8 cellular contexts compared by ENCODE assay signal in genomic region chr4:76950052-76950845, GRCh38. TPM values are rescaled to one million over a fixed set of nuclear protein-coding genes. Genes with fewer than 3 reads are reported as not detected.
DNase-seq lines count a peak whose midpoint lies in the region; ATAC-seq, FAIRE-seq and TF ChIP-seq lines count a peak whose summit lies in the region.

No MANE protein-coding gene starts in this region.

- H3K9me3 ChIP-seq in DOHH2 (ENCODE audit: control insufficient read depth, insufficient read depth, low read length) (no peaks in the 10 kb centered on the region), IMR-90 (ENCODE audit: control insufficient read depth, insufficient read depth, low read length) (no peaks in the 10 kb centered on the region), kidney (ENCODE audit: control insufficient read depth in 1 of 2, low read length in 2 of 2) (no peaks in the 10 kb centered on the region)

- TF ChIP-seq CTCF in DOHH2 (IDR thresholded peaks at IDR 0.05; ENCODE audit: low read depth, low read length, poor library complexity, severe bottlenecking) (no peak), IMR-90 (conservative IDR thresholded peaks at IDR 0.05; ENCODE audit: low read depth, low read length) (no peak), kidney (IDR thresholded peaks at IDR 0.05; ENCODE audit: borderline replicate concordance, extremely low read depth, insufficient read depth) (no peak)

- peak overlapping the region; percentile 84 for H3K27ac Mint-ChIP-seq in central memory CD8-positive, alpha-beta T cell (ENCODE audit: low read depth)

- H3K27me3 ChIP-seq in DOHH2 (ENCODE audit: control insufficient read depth, low read length) = no peaks in the 10 kb centered on the region
- no peaks in the 10 kb centered on the region for H3K27me3 ChIP-seq in IMR-90 (ENCODE audit: control insufficient read depth, insufficient read depth, low read length)

- no peaks in the 10 kb centered on the region for H3K27me3 Mint-ChIP-seq in central memory CD8-positive, alpha-beta T cell

- H3K18ac ChIP-seq in IMR-90 (ENCODE audit: low read depth, low read length) = peak overlapping the region; percentile 65

- H3K79me1 ChIP-seq in IMR-90 (ENCODE audit: low read depth in 1 of 2, low read length in 2 of 2) = peaks cover 2 to 49% of the 10 kb centered on the region in 2 experiments; a peak in 3 of 4 replicates

- peak overlapping the region; percentile 12 for H2AK9ac ChIP-seq in IMR-90 (replicated peaks; ENCODE audit: low read depth, low read length, poor library complexity)

- H4K8ac ChIP-seq in IMR-90 (ENCODE audit: low read depth in 2 of 2, low read length in 2 of 2) = peak overlapping the region; percentile 66 to 73; a peak in 3 of 4 replicates

- peak overlapping the region; percentile 21; the same call in 1 of the 2 replicates for H4K5ac ChIP-seq in IMR-90 (ENCODE audit: low read depth, low read length)

- no peak overlapping the region for H2BK20ac ChIP-seq in IMR-90 (ENCODE audit: low read depth, low read length)

- H3K36me3 ChIP-seq in DOHH2 (ENCODE audit: control insufficient read depth, low read length) (no peaks in the 10 kb centered on the region), IMR-90 (ENCODE audit: control insufficient read depth, insufficient read depth, low read length) (peaks cover 2% of the 10 kb centered on the region), kidney (ENCODE audit: control insufficient read depth in 1 of 2, insufficient read depth in 2 of 2, low read length in 2 of 2) (no peaks in the 10 kb centered on the region)

- CTCF ChIA-PET in IMR-90 (lab: Yijun Ruan, JAX) = interaction anchor here (0.7 to 1.6 kb wide), 2 partner anchors 46 to 70 kb away, joined by 4 read pairs; no protein-coding TSS in a partner anchor

- DNase-seq in IMR-90 = no peak
- peak; percentile 22 for DNase-seq in central memory CD8-positive, alpha-beta T cell (ENCODE audit: low spot score in 2 of 2)
- DNase-seq in kidney = peak; percentile 87
- peak; percentile 23 to 50 for DNase-seq in stimulated activated CD4-positive, alpha-beta T cell treated with anti-CD3 and anti-CD28 coated beads, Interleukin-1b, Interleukin-23, amount 100 ng/mL, for 4 hours (ENCODE audit: low read depth in 2 of 2)

- H2BK120ac ChIP-seq in IMR-90 (ENCODE audit: low read depth, low read length) = peak overlapping the region; percentile 72

- POLR2A ChIA-PET in IMR-90 (lab: Charles Lee; ENCODE audit: unreplicated experiment) = interaction anchor here (0.5 to 1.0 kb wide), 6 partner anchors 37 to 379 kb away, joined by 3 to 4 read pairs (median 3); no protein-coding TSS in a partner anchor

- peaks cover 6% of the 10 kb centered on the region; the same call in 1 of the 2 replicates for H4K20me1 ChIP-seq in DOHH2 (ENCODE audit: control insufficient read depth, insufficient read depth, low read depth, low read length)
- H4K20me1 ChIP-seq in IMR-90 (ENCODE audit: insufficient read depth, low read length) = peaks cover 53% of the 10 kb centered on the region

- TF ChIP-seq POLR2A in IMR-90 (IDR thresholded peaks at IDR 0.05; ENCODE audit: low read depth, low read length) = no peak

- peak overlapping the region; percentile 95; the same call in 1 of the 2 replicates for H3K23ac ChIP-seq in IMR-90 (ENCODE audit: low read depth, low read length)

- H3K9me3 Mint-ChIP-seq in central memory CD8-positive, alpha-beta T cell = no peaks in the 10 kb centered on the region

- H3K9ac ChIP-seq in IMR-90 (ENCODE audit: low read depth, low read length) = peak overlapping the region; percentile 90
- H3K9ac ChIP-seq in kidney (ENCODE audit: low read length in 2 of 2) = peak overlapping the region; percentile 43 to 77

- H3K4me3 ChIP-seq in DOHH2 (ENCODE audit: low read length) (peak overlapping the region; percentile 97), IMR-90 (ENCODE audit: insufficient read depth, low read depth, low read length) (peak overlapping the region; percentile 57), kidney (ENCODE audit: low read length in 2 of 2) (peak overlapping the region; percentile 71 to 89)

- H3K4ac ChIP-seq in IMR-90 (ENCODE audit: low read depth, low read length) = peak overlapping the region; percentile 80

- ATAC-seq in GM21447 (IDR thresholded peaks at IDR 0.05; ENCODE audit: unreplicated experiment) = peak; percentile 24
- peak; percentile 5 for ATAC-seq in IMR-90 (ENCODE audit: low read depth)
- peak; percentile 22 to 44 for ATAC-seq in activated CD4-positive, CD25-positive, alpha-beta regulatory T cell treated with anti-CD3 and anti-CD28 coated beads, Interleukin-2, amount 50 U/mL, for 24 hours
- ATAC-seq in central memory CD8-positive, alpha-beta T cell (replicated peaks; ENCODE audit: extremely low read depth, poor library complexity, severe bottlenecking) = peak; percentile 20
- no peak for ATAC-seq in GM18520 (IDR thresholded peaks at IDR 0.05; ENCODE audit: unreplicated experiment)

- peak overlapping the region; percentile 92 for H3K56ac ChIP-seq in IMR-90 (ENCODE audit: extremely low read depth, insufficient read depth, low read length)

- TF ChIP-seq RAD21 in IMR-90 (IDR thresholded peaks at IDR 0.05; ENCODE audit: low read length) = no peak

- BruUV-seq in IMR-90 (replicated peaks; lab: Mats Ljungman, UMichigan) = no TSS peak

- H3K4me1 ChIP-seq in DOHH2 (ENCODE audit: control insufficient read depth, low read length) = peaks cover 16% of the 10 kb centered on the region
- H3K4me1 ChIP-seq in IMR-90 (ENCODE audit: control insufficient read depth, insufficient read depth, low read length) = peaks cover 11% of the 10 kb centered on the region
- peaks cover 4 to 8% of the 10 kb centered on the region in 2 donors for H3K4me1 ChIP-seq in kidney (ENCODE audit: control insufficient read depth in 1 of 2, insufficient read depth in 1 of 2, low read depth in 1 of 2, low read length in 2 of 2)

- dilution Hi-C loops in IMR-90 (cut with HindIII; ENCODE audit: low sequenced_read_pairs, unreplicated experiment) = no loop called here

- H2BK5ac ChIP-seq in IMR-90 (ENCODE audit: low read depth, low read length, poor library complexity, severe bottlenecking) = peak overlapping the region; percentile 51

- no peaks in the 10 kb centered on the region for H3F3A ChIP-seq in DOHH2 (ENCODE audit: control insufficient read depth, insufficient read depth)

- 0% methylated on average over 38 of the region's 64 CpGs; no CpG with 5 or more reads in 1 of the 2 experiments for WGBS in IMR-90 (ENCODE audit: extremely low coverage in 2 of 2, insufficient read length in 1 of 2), 2 experiments

- FAIRE-seq in kidney (lab: Jason Lieb, UNC) = no peak

- H3K4me2 ChIP-seq in DOHH2 (ENCODE audit: low read length) (peak overlapping the region; percentile 78), IMR-90 (ENCODE audit: low read depth, low read length) (peak overlapping the region; percentile 92)

- H3K9me2 ChIP-seq in DOHH2 (replicated peaks; ENCODE audit: control insufficient read depth, low read length) = no peaks in the 10 kb centered on the region

- peaks cover 55% of the 10 kb centered on the region for H3K79me2 ChIP-seq in DOHH2 (ENCODE audit: control insufficient read depth, low read length)

- peaks cover 25% of the 10 kb centered on the region for H3K4me1 Mint-ChIP-seq in central memory CD8-positive, alpha-beta T cell

- H2BK15ac ChIP-seq in IMR-90 (ENCODE audit: low read depth, low read length) = no peak overlapping the region

- intact Hi-C loops in IMR-90 (cut with micrococcal nuclease) (loop anchor here (1.0 to 5.0 kb wide), 5 partner anchors 72 to 253 kb away; partner anchors contain the start of gene CCNG2), kidney (cut with DNase I) (no loop called here)

- peak overlapping the region; percentile 88 for H3K4me3 Mint-ChIP-seq in central memory CD8-positive, alpha-beta T cell

- peaks cover 14% of the 10 kb centered on the region for H3K9me1 ChIP-seq in IMR-90 (ENCODE audit: insufficient read depth, low read length)

- H4K91ac ChIP-seq in IMR-90 (ENCODE audit: insufficient read depth, low read depth, low read length) = peak overlapping the region; percentile 69

- H2AFZ ChIP-seq in IMR-90 (replicated peaks; ENCODE audit: low read length, poor library complexity) = peak overlapping the region; percentile 90

- H2AK5ac ChIP-seq in IMR-90 (ENCODE audit: low read depth, low read length) = peak overlapping the region; percentile 72

- H3K14ac ChIP-seq in IMR-90 (replicated peaks; ENCODE audit: low read depth, low read length) = peak overlapping the region; percentile 48

- H3K27ac ChIP-seq in DOHH2 (ENCODE audit: low read depth, low read length) (peak overlapping the region; percentile 23), IMR-90 (ENCODE audit: insufficient read depth, low read length) (peak overlapping the region; percentile 74), kidney (ENCODE audit: low read depth in 2 of 2, low read length in 2 of 2) (peak overlapping the region; percentile 85 to 93)

- H3K36me3 Mint-ChIP-seq in central memory CD8-positive, alpha-beta T cell (ENCODE audit: insufficient read depth) = peaks cover 12% of the 10 kb centered on the region

- in situ Hi-C loops in IMR-90 (cut with MboI; ENCODE audit: low sequenced_read_pairs) = loop anchor here (10.0 kb wide), 1 partner anchor 75 kb away; no protein-coding TSS in a partner anchor

TF ChIP-seq in IMR-90, 13 proteins besides CTCF, POLR2A, EP300 and RAD21 (continues in another document):
- no peak for TF ChIP-seq FOS (IDR thresholded peaks at IDR 0.05; ENCODE audit: low read depth, low read length)
- TF ChIP-seq CEBPB (IDR thresholded peaks at IDR 0.05; ENCODE audit: low read depth, low read length) = no peak
- no peak for TF ChIP-seq MAFK (IDR thresholded peaks at IDR 0.05; ENCODE audit: low read depth, low read length)
- no peak for TF ChIP-seq RCOR1 (IDR thresholded peaks at IDR 0.05; ENCODE audit: insufficient replicate concordance, low read length)
- TF ChIP-seq, protein P1, sequence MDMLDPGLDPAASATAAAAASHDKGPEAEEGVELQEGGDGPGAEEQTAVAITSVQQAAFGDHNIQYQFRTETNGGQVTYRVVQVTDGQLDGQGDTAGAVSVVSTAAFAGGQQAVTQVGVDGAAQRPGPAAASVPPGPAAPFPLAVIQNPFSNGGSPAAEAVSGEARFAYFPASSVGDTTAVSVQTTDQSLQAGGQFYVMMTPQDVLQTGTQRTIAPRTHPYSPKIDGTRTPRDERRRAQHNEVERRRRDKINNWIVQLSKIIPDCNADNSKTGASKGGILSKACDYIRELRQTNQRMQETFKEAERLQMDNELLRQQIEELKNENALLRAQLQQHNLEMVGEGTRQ (IDR thresholded peaks at IDR 0.05; ENCODE audit: low read depth, low read length) = no peak

RNA-seq across cellular contexts. Expression of gene SEPTIN11, which starts 0.7 kb away (rescaled TPM):
- total RNA-seq in IMR-90 (2012; rRNA removed) (573 and 632 TPM in 2 replicates), kidney (118 TPM)
- polyA plus RNA-seq in IMR-90 (2012; rRNA removed) (258 and 267 TPM in 2 replicates), kidney (ENCODE audit: insufficient read depth, low read depth, low replicate concordance) (38.0 TPM)
- polyA plus RNA-seq in IMR-90 (2012; cell fraction: cytosol; rRNA removed) = 75.9 and 85.0 TPM in 2 replicates
- 36.2 and 197 TPM in 2 replicates for polyA plus RNA-seq in IMR-90 (2012; cell fraction: nucleus; rRNA removed; ENCODE audit: low replicate concordance)

RNA-seq across cellular contexts. Expression of gene SOWAHB, which starts 52.3 kb away (rescaled TPM):
- total RNA-seq in IMR-90 (2012; rRNA removed) (under 0.01 TPM in 1 of 2 replicates, not detected in the other), kidney (5.0 TPM)
- polyA plus RNA-seq in IMR-90 (2012; rRNA removed) (not detected in 2 replicates), kidney (ENCODE audit: insufficient read depth, low read depth, low replicate concordance) (3.3 TPM)
- polyA plus RNA-seq in IMR-90 (2012; cell fraction: cytosol; rRNA removed) = 0.01 and 0.02 TPM in 2 replicates
- 0.02 and 0.03 TPM in 2 replicates for polyA plus RNA-seq in IMR-90 (2012; cell fraction: nucleus; rRNA removed; ENCODE audit: low replicate concordance)

Comparison
In these comparisons a context has a peak if more than half of its experiments do, and no peak if none do; other contexts are left out.
1. H3K27ac ChIP-seq: peak in every context shown above with its lines; median percentile 89 in kidney; 74 in IMR-90; 23 in DOHH2.